Comparison of ENCODE assay signal across 8 cellular contexts in the genomic region with DNA sequence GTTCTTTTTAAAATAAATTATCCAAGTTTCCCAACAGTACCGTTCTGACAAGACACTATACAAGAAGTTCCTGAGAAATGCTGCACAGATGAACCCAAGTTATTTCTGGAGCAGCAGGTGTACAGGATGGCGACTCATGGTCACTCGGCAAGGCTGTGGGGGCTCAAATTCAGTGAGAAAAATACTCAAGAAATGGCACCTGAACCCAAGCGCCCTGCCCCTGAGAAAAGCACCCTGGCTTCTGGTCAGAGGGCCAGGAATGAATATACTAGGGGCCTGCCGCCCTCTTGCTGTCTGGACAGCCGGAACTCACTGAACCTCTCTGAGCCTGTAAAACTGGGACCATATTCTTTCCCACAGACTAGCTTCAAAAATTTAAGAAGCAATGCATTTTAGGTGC. TPM values are rescaled to one million over a fixed set of nuclear protein-coding genes. Genes with fewer than 3 reads are reported as not detected.
DNase-seq lines count a peak whose midpoint lies in the region; ATAC-seq and TF ChIP-seq lines count a peak whose summit lies in the region.

No MANE protein-coding gene starts in this region.

- H3K4me1 ChIP-seq in adipocyte (ENCODE audit: control insufficient read depth, insufficient read depth, low read length) (peaks cover 47% of the 10 kb centered on the region), lower lobe of right lung (peaks cover 58% of the 10 kb centered on the region), tibial artery (peaks cover 0 to 56% (median 45%) of the 10 kb centered on the region in 4 donors)

- no peaks in the 10 kb centered on the region for H3K27me3 ChIP-seq in adipocyte (replicated peaks; ENCODE audit: control insufficient read depth, insufficient read depth, low read length)
- H3K27me3 ChIP-seq in lower lobe of right lung (ENCODE audit: low read depth): no peaks in the 10 kb centered on the region
- H3K27me3 ChIP-seq in tibial artery: no peaks in the 10 kb centered on the region

- no peak for DNase-seq in activated naive CD4-positive, alpha-beta T cell (lab: John Stamatoyannopoulos, UW)
- DNase-seq in adipocyte (ENCODE audit: low read depth) (no peak), lower lobe of right lung (peak; percentile 41), tibial artery (no peak), head of caudate nucleus (no peak)

- H3K4me1 Mint-ChIP-seq in activated naive CD4-positive, alpha-beta T cell treated with anti-CD3 and anti-CD28 coated beads, Interleukin-2, amount 50 U/mL, for 24 hours: peaks cover 57% of the 10 kb centered on the region

- no peak for TF ChIP-seq CTCF in lower lobe of right lung (IDR thresholded peaks at IDR 0.05)
- TF ChIP-seq CTCF in tibial artery (IDR thresholded peaks at IDR 0.05): no peak

- peak overlapping the region; percentile 91 for H3K4me3 Mint-ChIP-seq in activated naive CD4-positive, alpha-beta T cell treated with anti-CD3 and anti-CD28 coated beads, Interleukin-2, amount 50 U/mL, for 24 hours

- peak overlapping the region; percentile 73 for H3K27ac Mint-ChIP-seq in activated naive CD4-positive, alpha-beta T cell treated with anti-CD3 and anti-CD28 coated beads, Interleukin-2, amount 50 U/mL, for 24 hours

- H3K27me3 Mint-ChIP-seq in activated naive CD4-positive, alpha-beta T cell treated with anti-CD3 and anti-CD28 coated beads, Interleukin-2, amount 50 U/mL, for 24 hours: no peaks in the 10 kb centered on the region

- H3K36me3 ChIP-seq in adipocyte (ENCODE audit: control insufficient read depth, insufficient read depth, low read length, severe bottlenecking): no peaks in the 10 kb centered on the region
- no peaks in the 10 kb centered on the region for H3K36me3 ChIP-seq in lower lobe of right lung
- no peaks in the 10 kb centered on the region for H3K36me3 ChIP-seq in tibial artery

- H3K36me3 Mint-ChIP-seq in activated naive CD4-positive, alpha-beta T cell treated with anti-CD3 and anti-CD28 coated beads, Interleukin-2, amount 50 U/mL, for 24 hours: peaks cover 6% of the 10 kb centered on the region

- peak overlapping the region; percentile 93 for H3K9ac ChIP-seq in adipocyte (ENCODE audit: low read length)

- no peaks in the 10 kb centered on the region for H3K9me3 Mint-ChIP-seq in activated naive CD4-positive, alpha-beta T cell treated with anti-CD3 and anti-CD28 coated beads, Interleukin-2, amount 50 U/mL, for 24 hours

- H3K4me3 ChIP-seq in adipocyte (ENCODE audit: low read length) (peak overlapping the region; percentile 97), lower lobe of right lung (peak overlapping the region; percentile 68), tibial artery (peak overlapping the region; percentile 64 to 74)

- H3K9me3 ChIP-seq in adipocyte (ENCODE audit: control insufficient read depth, low read length): no peaks in the 10 kb centered on the region
- H3K9me3 ChIP-seq in lower lobe of right lung: no peaks in the 10 kb centered on the region
- H3K9me3 ChIP-seq in tibial artery: no peaks in the 10 kb centered on the region

- peak overlapping the region; percentile 91 for H3K27ac ChIP-seq in lower lobe of right lung
- H3K27ac ChIP-seq in tibial artery: peak overlapping the region in 1 of 2 donors; percentile 69

- ATAC-seq in lower lobe of right lung (no peak), HG03521 (IDR thresholded peaks at IDR 0.05; ENCODE audit: unreplicated experiment) (no peak), HG02884 (IDR thresholded peaks at IDR 0.05; ENCODE audit: unreplicated experiment) (no peak)

- intact Hi-C loops in lower lobe of right lung (cut with DNase I) (loop anchor here (10.0 kb wide), 1 partner anchor 83 kb away; no protein-coding TSS in a partner anchor), tibial artery (cut with DNase I; ENCODE audit: low total_unique reads) (loop anchor here (5.0 to 10.0 kb wide), 2 partner anchors 63 to 96 kb away; no protein-coding TSS in a partner anchor), head of caudate nucleus (cut with DNase I) (no loop called here)

RNA-seq across cellular contexts. Expression of gene RAPGEF1, which starts 1.6 kb away (rescaled TPM):
- total RNA-seq in lower lobe of right lung: 146 TPM
